ENCODE assay signal across 1 cellular context in genomic region chr4:108991929-108992328, GRCh38.
TF ChIP-seq lines count a peak whose summit lies in the region.

No MANE protein-coding gene starts in this region.

TF ChIP-seq in HEK293, 187 proteins besides CTCF, POLR2A, EP300 and RAD21 (continued from another document):
- peak; percentile 64; the same call in 1 of the 2 replicates for TF ChIP-seq PRDM10 (tag by site-specific recombination; IDR thresholded peaks at IDR 0.05)
